8 cellular contexts compared by ENCODE assay signal in genomic region chr3:97820780-97821179, GRCh38. TPM values are rescaled to one million over a fixed set of nuclear protein-coding genes. Genes with fewer than 3 reads are reported as not detected.
DNase-seq lines count a peak whose midpoint lies in the region; ATAC-seq and TF ChIP-seq lines count a peak whose summit lies in the region.

No MANE protein-coding gene starts in this region.

- CTCF ChIA-PET in activated CD4-positive, alpha-beta memory T cell treated with anti-CD3 and anti-CD28 coated beads, Interleukin-2, amount 10 ng/mL, durations not matched to agents 7 days and 5 days (lab: Charles Lee) = interaction anchor here (0.9 to 3.6 kb wide), 14 partner anchors 17 to 508 kb away, joined by 3 to 17 read pairs (median 6); no protein-coding TSS in a partner anchor

- 77% methylated on average over 5 of the region's 5 CpGs for WGBS in hepatocyte (ENCODE audit: low lambda C conversion rate, missing lambda C conversion rate)

- peak overlapping the region; percentile 82 for H3K27ac Mint-ChIP-seq in activated CD4-positive, alpha-beta T cell treated with anti-CD3 and anti-CD28 coated beads, Interleukin-2, amount 10 ng/mL, durations not matched to agents 24 days and 14 days
- peak overlapping the region; percentile 84 for H3K27ac Mint-ChIP-seq in activated CD4-positive, alpha-beta memory T cell treated with anti-CD3 and anti-CD28 coated beads, Interleukin-2, amount 10 ng/mL, durations not matched to agents 7 days and 5 days
- H3K27ac Mint-ChIP-seq in stimulated activated naive B cell treated with anti-CD40 and anti-IgM and Interleukin-4, amounts not matched to agents 10 μg/mL and 1 μg/mL and 100 μg/mL, for 72 hours = no peak overlapping the region

- H2AFZ ChIP-seq in hepatocyte = peak overlapping the region; percentile 100

- intact Hi-C loops in activated CD4-positive, alpha-beta T cell treated with anti-CD3 and anti-CD28 coated beads, Interleukin-2, amount 10 ng/mL, durations not matched to agents 24 days and 14 days (cut with micrococcal nuclease) = loop anchor here (1.0 to 5.0 kb wide), 4 partner anchors 52 to 702 kb away; partner anchors contain the start of gene CLDND1

- H4K20me1 ChIP-seq in hepatocyte (ENCODE audit: insufficient read depth, poor library complexity, severe bottlenecking) = peaks cover 4% of the 10 kb centered on the region

- H3K4me1 Mint-ChIP-seq in activated CD4-positive, alpha-beta T cell treated with anti-CD3 and anti-CD28 coated beads, Interleukin-2, amount 10 ng/mL, durations not matched to agents 24 days and 14 days = peaks cover 38% of the 10 kb centered on the region
- H3K4me1 Mint-ChIP-seq in activated CD4-positive, alpha-beta memory T cell treated with anti-CD3 and anti-CD28 coated beads, Interleukin-2, amount 10 ng/mL, durations not matched to agents 7 days and 5 days = peaks cover 48% of the 10 kb centered on the region
- H3K4me1 Mint-ChIP-seq in stimulated activated naive B cell treated with anti-CD40 and anti-IgM and Interleukin-4, amounts not matched to agents 10 μg/mL and 1 μg/mL and 100 μg/mL, for 72 hours = peaks cover 11 to 24% of the 10 kb centered on the region in 2 donors

- no peak for DNase-seq in activated CD4-positive, alpha-beta T cell treated with anti-CD3 and anti-CD28 coated beads, Interleukin-2, amount 10 ng/mL, durations not matched to agents 24 days and 14 days
- no peak for DNase-seq in activated CD4-positive, alpha-beta T cell treated with anti-CD3 and anti-CD28 coated beads for 1 hour
- no peak for DNase-seq in activated CD4-positive, alpha-beta memory T cell treated with anti-CD3 and anti-CD28 coated beads, Interleukin-2, amount 10 ng/mL, durations not matched to agents 7 days and 5 days
- DNase-seq in hepatocyte (ENCODE audit: low spot score) = no peak
- no peak for DNase-seq in stimulated activated naive B cell treated with anti-CD40 and anti-IgM and Interleukin-4, amounts not matched to agents 10 μg/mL and 1 μg/mL and 100 μg/mL, for 72 hours
- no peak for DNase-seq in stimulated activated naive CD4-positive, alpha-beta T cell treated with Interleukin-2 at 50 U/mL for 16 hours (lab: John Stamatoyannopoulos, UW)
- no peak for DNase-seq in NCI-H510A treated with DMSO at 0.1 percent for 48 hours (lab: John Stamatoyannopoulos, UW)

- H3K9me3 Mint-ChIP-seq in activated CD4-positive, alpha-beta T cell treated with anti-CD3 and anti-CD28 coated beads, Interleukin-2, amount 10 ng/mL, durations not matched to agents 24 days and 14 days = no peaks in the 10 kb centered on the region
- H3K9me3 Mint-ChIP-seq in activated CD4-positive, alpha-beta memory T cell treated with anti-CD3 and anti-CD28 coated beads, Interleukin-2, amount 10 ng/mL, durations not matched to agents 7 days and 5 days = no peaks in the 10 kb centered on the region
- H3K9me3 Mint-ChIP-seq in stimulated activated naive B cell treated with anti-CD40 and anti-IgM and Interleukin-4, amounts not matched to agents 10 μg/mL and 1 μg/mL and 100 μg/mL, for 72 hours = no peaks in the 10 kb centered on the region

- no peak for ATAC-seq in stimulated activated naive B cell treated with anti-CD40 and anti-IgM and Interleukin-4, amounts not matched to agents 10 μg/mL and 1 μg/mL and 100 μg/mL, for 72 hours (replicated peaks)
- no peak for ATAC-seq in GM18520 (IDR thresholded peaks at IDR 0.05; ENCODE audit: unreplicated experiment)

- no peak for TF ChIP-seq CTCF in hepatocyte (IDR thresholded peaks at IDR 0.05; ENCODE audit: poor library complexity)

- no peaks in the 10 kb centered on the region for H3K9me2 ChIP-seq in hepatocyte (replicated peaks; ENCODE audit: insufficient read depth)

- POLR2A ChIA-PET in activated CD4-positive, alpha-beta memory T cell treated with anti-CD3 and anti-CD28 coated beads, Interleukin-2, amount 10 ng/mL, durations not matched to agents 7 days and 5 days (lab: Charles Lee) = interaction anchor here (0.7 to 3.6 kb wide), 22 partner anchors 8 to 1081 kb away, joined by 3 to 56 read pairs (median 5); partner anchors contain the start of genes ARL6 and RIOX2

- H3K36me3 ChIP-seq in hepatocyte (replicated peaks; ENCODE audit: insufficient read depth, low read depth) = no peaks in the 10 kb centered on the region

- H3K27me3 ChIP-seq in hepatocyte = peaks cover 9% of the 10 kb centered on the region

- H3K9me3 ChIP-seq in hepatocyte (ENCODE audit: low read depth) = no peaks in the 10 kb centered on the region

- peak overlapping the region; percentile 45 for H3K27ac ChIP-seq in hepatocyte

- H3K4me2 ChIP-seq in hepatocyte = peak overlapping the region; percentile 94

- peaks cover 15% of the 10 kb centered on the region for H3K79me2 ChIP-seq in hepatocyte

- peaks cover 21% of the 10 kb centered on the region for H3K4me1 ChIP-seq in hepatocyte (ENCODE audit: insufficient read depth)

- H3K27me3 Mint-ChIP-seq in activated CD4-positive, alpha-beta T cell treated with anti-CD3 and anti-CD28 coated beads, Interleukin-2, amount 10 ng/mL, durations not matched to agents 24 days and 14 days = peaks cover 33% of the 10 kb centered on the region
- H3K27me3 Mint-ChIP-seq in activated CD4-positive, alpha-beta memory T cell treated with anti-CD3 and anti-CD28 coated beads, Interleukin-2, amount 10 ng/mL, durations not matched to agents 7 days and 5 days = peaks cover 19% of the 10 kb centered on the region
- peaks cover 16 to 26% of the 10 kb centered on the region in 2 donors for H3K27me3 Mint-ChIP-seq in stimulated activated naive B cell treated with anti-CD40 and anti-IgM and Interleukin-4, amounts not matched to agents 10 μg/mL and 1 μg/mL and 100 μg/mL, for 72 hours

- H3K4me3 Mint-ChIP-seq in activated CD4-positive, alpha-beta T cell treated with anti-CD3 and anti-CD28 coated beads, Interleukin-2, amount 10 ng/mL, durations not matched to agents 24 days and 14 days = peak overlapping the region; percentile 99
- H3K4me3 Mint-ChIP-seq in activated CD4-positive, alpha-beta memory T cell treated with anti-CD3 and anti-CD28 coated beads, Interleukin-2, amount 10 ng/mL, durations not matched to agents 7 days and 5 days = peak overlapping the region; percentile 93
- peak overlapping the region; percentile 90 to 98 for H3K4me3 Mint-ChIP-seq in stimulated activated naive B cell treated with anti-CD40 and anti-IgM and Interleukin-4, amounts not matched to agents 10 μg/mL and 1 μg/mL and 100 μg/mL, for 72 hours

- peaks cover 13% of the 10 kb centered on the region for H3K36me3 Mint-ChIP-seq in activated CD4-positive, alpha-beta T cell treated with anti-CD3 and anti-CD28 coated beads, Interleukin-2, amount 10 ng/mL, durations not matched to agents 24 days and 14 days (ENCODE audit: low read depth)
- peaks cover 12% of the 10 kb centered on the region for H3K36me3 Mint-ChIP-seq in activated CD4-positive, alpha-beta memory T cell treated with anti-CD3 and anti-CD28 coated beads, Interleukin-2, amount 10 ng/mL, durations not matched to agents 7 days and 5 days (ENCODE audit: low read depth)
- H3K36me3 Mint-ChIP-seq in stimulated activated naive B cell treated with anti-CD40 and anti-IgM and Interleukin-4, amounts not matched to agents 10 μg/mL and 1 μg/mL and 100 μg/mL, for 72 hours = no peaks in the 10 kb centered on the region

- H3K4me3 ChIP-seq in hepatocyte = peak overlapping the region; percentile 89

RNA-seq across cellular contexts. Expression of gene CRYBG3, which starts 1.0 kb away (rescaled TPM):
- total RNA-seq in activated CD4-positive, alpha-beta T cell treated with anti-CD3 and anti-CD28 coated beads, Interleukin-2, amount 10 ng/mL, durations not matched to agents 24 days and 14 days = 8.1 and 8.3 TPM in 2 replicates
- total RNA-seq in activated CD4-positive, alpha-beta memory T cell treated with anti-CD3 and anti-CD28 coated beads, Interleukin-2, amount 10 ng/mL, durations not matched to agents 7 days and 5 days = 10 to 100 TPM; 12.8 to 13.1 TPM
- total RNA-seq in hepatocyte = 11.5 and 13.2 TPM in 2 replicates
- polyA plus RNA-seq in hepatocyte = 1.6 and 1.7 TPM in 2 replicates

RNA-seq across cellular contexts. Expression of gene ARL6, which starts 56.2 kb away (rescaled TPM):
- 6.1 and 6.3 TPM in 2 replicates for total RNA-seq in activated CD4-positive, alpha-beta T cell treated with anti-CD3 and anti-CD28 coated beads, Interleukin-2, amount 10 ng/mL, durations not matched to agents 24 days and 14 days
- 1 to 10 TPM; 5.1 to 7.6 TPM for total RNA-seq in activated CD4-positive, alpha-beta memory T cell treated with anti-CD3 and anti-CD28 coated beads, Interleukin-2, amount 10 ng/mL, durations not matched to agents 7 days and 5 days
- total RNA-seq in hepatocyte = 8.1 and 8.5 TPM in 2 replicates
- 3.0 and 4.0 TPM in 2 replicates for polyA plus RNA-seq in hepatocyte
